Comparison of ENCODE assay signal across 19 cellular contexts in the genomic region with DNA sequence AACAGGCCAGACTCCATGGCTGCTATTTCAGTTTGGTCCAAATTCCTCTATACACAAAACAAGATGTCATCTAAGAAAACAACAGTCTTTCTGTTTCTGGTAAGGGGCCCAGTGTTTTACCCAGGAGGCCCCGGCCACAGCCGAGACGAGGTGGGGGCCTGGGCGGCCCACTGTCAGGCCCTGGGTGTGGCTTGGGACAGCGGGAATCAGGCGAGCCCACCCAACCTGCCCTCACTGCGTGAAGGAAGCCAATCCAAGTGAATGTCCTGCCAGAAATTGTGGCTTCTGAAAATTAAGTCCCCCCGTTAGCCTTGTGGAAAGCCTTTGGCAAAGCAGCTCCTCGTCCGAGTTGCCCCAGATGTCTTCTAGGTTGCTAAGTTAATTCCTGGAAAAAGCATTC. TPM values are rescaled to one million over a fixed set of nuclear protein-coding genes. Genes with fewer than 3 reads are reported as not detected.
DNase-seq lines count a peak whose midpoint lies in the region; ATAC-seq and TF ChIP-seq lines count a peak whose summit lies in the region.
"Had no signal": no experiment of that assay in that cellular context is flagged by ENCODE, and none has a peak within 500 bp of the region (broad histone marks: within the 10 kb centered on the region; RNA-seq: fewer than 3 reads in every experiment).

No MANE protein-coding gene starts in this region.

- H3K27ac Mint-ChIP-seq in activated T-cell treated with anti-CD3 and anti-CD28 coated beads, Interleukin-2, amount 50 U/mL, for 72 hours = peak overlapping the region; percentile 46
- peak overlapping the region; percentile 74; the same call in 1 of the 2 replicates for H3K27ac Mint-ChIP-seq in WTC11
- peak overlapping the region; percentile 81 to 90 for H3K27ac Mint-ChIP-seq in natural killer cell
- H3K27ac Mint-ChIP-seq: GM23338 had no signal

- no peaks in the 10 kb centered on the region for H3K27me3 ChIP-seq in subcutaneous abdominal adipose tissue (ENCODE audit: control insufficient read depth in 5 of 5, insufficient read depth in 4 of 5, low read length in 5 of 5)

- POLR2A ChIA-PET in WTC11 (lab: Charles Lee) = no interaction called here

- peaks cover 0 to 2% of the 10 kb centered on the region in 2 donors for H3K36me3 Mint-ChIP-seq in activated T-cell treated with anti-CD3 and anti-CD28 coated beads, Interleukin-2, amount 50 U/mL, for 72 hours (ENCODE audit: insufficient read depth in 2 of 2)
- H3K36me3 Mint-ChIP-seq in activated T-cell treated with anti-CD3 and anti-CD28 coated beads, Interleukin-2, amount 50 U/mL, for 4 hours (ENCODE audit: insufficient read depth) = peaks cover 3% of the 10 kb centered on the region
- H3K36me3 Mint-ChIP-seq in WTC11 (peaks cover 16% of the 10 kb centered on the region), natural killer cell (no peaks in the 10 kb centered on the region)

- intact Hi-C loops in natural killer cell (cut with micrococcal nuclease) = no loop called here

- peak overlapping the region in 3 of 5 donors; percentile 8 to 60 (median 26) for H3K9ac ChIP-seq in subcutaneous abdominal adipose tissue (ENCODE audit: low read length in 5 of 5)

- DNase-seq in activated T-cell treated with anti-CD3 and anti-CD28 coated beads, Interleukin-2, amount 50 U/mL, for 72 hours = no peak
- no peak for DNase-seq in activated T-cell treated with anti-CD3 and anti-CD28 coated beads, Interleukin-2, amount 50 U/mL, for 4 hours
- DNase-seq in WTC11 (ENCODE audit: low spot score) = no peak
- no peak for DNase-seq in natural killer cell
- DNase-seq in NCI-H2171 treated with DMSO at 0.1 percent for 48 hours (lab: John Stamatoyannopoulos, UW) = no peak
- DNase-seq in activated gamma-delta T cell treated with Interleukin-2 at 50 U/mL for 16 hours = no peak
- DNase-seq: 8988T; CD8-positive, alpha-beta memory T cell; DMS79 treated with DMSO at 0.1 percent for 48 hours; KBM-7; NCI-H1436 treated with DMSO at 0.1 percent for 48 hours; NCI-H2029 treated with DMSO at 0.1 percent for 48 hours; NCI-H510A; NCI-H774; PC-9 had no signal

- no peak overlapping the region for H3K4me3 Mint-ChIP-seq in activated T-cell treated with anti-CD3 and anti-CD28 coated beads, Interleukin-2, amount 50 U/mL, for 72 hours
- H3K4me3 Mint-ChIP-seq in activated T-cell treated with anti-CD3 and anti-CD28 coated beads, Interleukin-2, amount 50 U/mL, for 4 hours = no peak overlapping the region
- no peak overlapping the region for H3K4me3 Mint-ChIP-seq in WTC11
- peak overlapping the region; percentile 35 for H3K4me3 Mint-ChIP-seq in natural killer cell
- H3K4me3 Mint-ChIP-seq: CD8-positive, alpha-beta memory T cell; GM23338 had no signal

- no peak for ATAC-seq in activated T-cell treated with anti-CD3 and anti-CD28 coated beads, Interleukin-2, amount 50 U/mL, for 72 hours (replicated peaks in 1 of 2)
- ATAC-seq in activated T-cell treated with anti-CD3 and anti-CD28 coated beads, Interleukin-2, amount 50 U/mL, for 4 hours = no peak
- ATAC-seq in WTC11 (no peak), natural killer cell (no peak), HG02970 (IDR thresholded peaks at IDR 0.05; ENCODE audit: low FRiP score, unreplicated experiment) (no peak)
- ATAC-seq: GM23338 had no signal

- H3K9me3 Mint-ChIP-seq in activated T-cell treated with anti-CD3 and anti-CD28 coated beads, Interleukin-2, amount 50 U/mL, for 72 hours = no peaks in the 10 kb centered on the region
- no peaks in the 10 kb centered on the region for H3K9me3 Mint-ChIP-seq in activated T-cell treated with anti-CD3 and anti-CD28 coated beads, Interleukin-2, amount 50 U/mL, for 4 hours
- H3K9me3 Mint-ChIP-seq in WTC11 = no peaks in the 10 kb centered on the region
- no peaks in the 10 kb centered on the region for H3K9me3 Mint-ChIP-seq in natural killer cell
- H3K9me3 Mint-ChIP-seq: CD8-positive, alpha-beta memory T cell; GM23338 had no signal

- CTCF ChIA-PET in WTC11 (lab: Charles Lee) = no interaction called here

- H3K36me3 ChIP-seq in subcutaneous abdominal adipose tissue (ENCODE audit: control insufficient read depth in 5 of 5, insufficient read depth in 5 of 5, low read length in 5 of 5) = no peaks in the 10 kb centered on the region

- H3K4me3 ChIP-seq in subcutaneous abdominal adipose tissue (ENCODE audit: low read depth in 1 of 5, low read length in 5 of 5) = no peak overlapping the region
- H3K4me3 ChIP-seq: GM23338, PC-9 had no signal

- H3K27me3 Mint-ChIP-seq in activated T-cell treated with anti-CD3 and anti-CD28 coated beads, Interleukin-2, amount 50 U/mL, for 72 hours (ENCODE audit: low read depth) = no peaks in the 10 kb centered on the region
- H3K27me3 Mint-ChIP-seq in activated T-cell treated with anti-CD3 and anti-CD28 coated beads, Interleukin-2, amount 50 U/mL, for 4 hours (ENCODE audit: low read depth) = no peaks in the 10 kb centered on the region
- H3K27me3 Mint-ChIP-seq in WTC11 (ENCODE audit: low read depth) = no peaks in the 10 kb centered on the region
- H3K27me3 Mint-ChIP-seq in natural killer cell (ENCODE audit: low read depth in 2 of 2) = no peaks in the 10 kb centered on the region
- H3K27me3 Mint-ChIP-seq: CD8-positive, alpha-beta memory T cell had no signal

- no peaks in the 10 kb centered on the region for H3K9me3 ChIP-seq in subcutaneous abdominal adipose tissue (ENCODE audit: control insufficient read depth in 5 of 5, low read length in 5 of 5)

- peaks cover 7 to 54% (median 48%) of the 10 kb centered on the region in 5 donors for H3K4me1 ChIP-seq in subcutaneous abdominal adipose tissue (ENCODE audit: control insufficient read depth in 5 of 5, insufficient read depth in 5 of 5, low read length in 5 of 5)

- no peaks in the 10 kb centered on the region for H3K4me1 Mint-ChIP-seq in activated T-cell treated with anti-CD3 and anti-CD28 coated beads, Interleukin-2, amount 50 U/mL, for 72 hours (ENCODE audit: low read depth)
- peaks cover 3% of the 10 kb centered on the region for H3K4me1 Mint-ChIP-seq in activated T-cell treated with anti-CD3 and anti-CD28 coated beads, Interleukin-2, amount 50 U/mL, for 4 hours (ENCODE audit: low read depth)
- H3K4me1 Mint-ChIP-seq in WTC11 (no peaks in the 10 kb centered on the region), natural killer cell (peaks cover 68 to 71% of the 10 kb centered on the region in 2 donors)
- H3K4me1 Mint-ChIP-seq: GM23338 had no signal

- no peak for TF ChIP-seq CTCF in WTC11 (IDR thresholded peaks at IDR 0.05)
- no peak for TF ChIP-seq CTCF in natural killer cell (IDR thresholded peaks at IDR 0.05)

- peak overlapping the region; percentile 9 for H3K27ac ChIP-seq in subcutaneous abdominal adipose tissue (ENCODE audit: low read depth, low read length)
- H3K27ac ChIP-seq: PC-9 had no signal

TF ChIP-seq in WTC11, 78 proteins besides CTCF, POLR2A, EP300 and RAD21 (continues in another document):
- TF ChIP-seq ZNF423 (CRISPR knock-in tag; IDR thresholded peaks at IDR 0.05) (no peak), ATF1 (CRISPR knock-in tag; IDR thresholded peaks at IDR 0.05) (no peak), GTF2I (CRISPR knock-in tag; conservative IDR thresholded peaks at IDR 0.05) (no peak), SP1 (CRISPR knock-in tag; conservative IDR thresholded peaks at IDR 0.05) (no peak), SMAD4 (CRISPR knock-in tag; IDR thresholded peaks at IDR 0.05) (no peak)
- TF ChIP-seq, protein P1, sequence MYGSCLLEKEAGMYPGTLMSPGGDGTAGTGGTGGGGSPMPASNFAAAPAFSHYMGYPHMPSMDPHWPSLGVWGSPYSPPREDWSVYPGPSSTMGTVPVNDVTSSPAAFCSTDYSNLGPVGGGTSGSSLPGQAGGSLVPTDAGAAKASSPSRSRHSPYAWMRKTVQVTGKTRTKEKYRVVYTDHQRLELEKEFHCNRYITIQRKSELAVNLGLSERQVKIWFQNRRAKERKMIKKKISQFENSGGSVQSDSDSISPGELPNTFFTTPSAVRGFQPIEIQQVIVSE (CRISPR knock-in tag; IDR thresholded peaks at IDR 0.05; ENCODE audit: borderline replicate concordance) = no peak
- TF ChIP-seq, protein P2, sequence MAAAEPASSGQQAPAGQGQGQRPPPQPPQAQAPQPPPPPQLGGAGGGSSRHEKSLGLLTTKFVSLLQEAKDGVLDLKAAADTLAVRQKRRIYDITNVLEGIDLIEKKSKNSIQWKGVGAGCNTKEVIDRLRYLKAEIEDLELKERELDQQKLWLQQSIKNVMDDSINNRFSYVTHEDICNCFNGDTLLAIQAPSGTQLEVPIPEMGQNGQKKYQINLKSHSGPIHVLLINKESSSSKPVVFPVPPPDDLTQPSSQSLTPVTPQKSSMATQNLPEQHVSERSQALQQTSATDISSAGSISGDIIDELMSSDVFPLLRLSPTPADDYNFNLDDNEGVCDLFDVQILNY (CRISPR knock-in tag; IDR thresholded peaks at IDR 0.05) = no peak
- TF ChIP-seq, protein P3, sequence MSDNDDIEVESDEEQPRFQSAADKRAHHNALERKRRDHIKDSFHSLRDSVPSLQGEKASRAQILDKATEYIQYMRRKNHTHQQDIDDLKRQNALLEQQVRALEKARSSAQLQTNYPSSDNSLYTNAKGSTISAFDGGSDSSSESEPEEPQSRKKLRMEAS (CRISPR knock-in tag; IDR thresholded peaks at IDR 0.05) = no peak
- TF ChIP-seq, protein P4, sequence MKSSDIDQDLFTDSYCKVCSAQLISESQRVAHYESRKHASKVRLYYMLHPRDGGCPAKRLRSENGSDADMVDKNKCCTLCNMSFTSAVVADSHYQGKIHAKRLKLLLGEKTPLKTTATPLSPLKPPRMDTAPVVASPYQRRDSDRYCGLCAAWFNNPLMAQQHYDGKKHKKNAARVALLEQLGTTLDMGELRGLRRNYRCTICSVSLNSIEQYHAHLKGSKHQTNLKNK (CRISPR knock-in tag; IDR thresholded peaks at IDR 0.05) = no peak
- TF ChIP-seq, protein P5, sequence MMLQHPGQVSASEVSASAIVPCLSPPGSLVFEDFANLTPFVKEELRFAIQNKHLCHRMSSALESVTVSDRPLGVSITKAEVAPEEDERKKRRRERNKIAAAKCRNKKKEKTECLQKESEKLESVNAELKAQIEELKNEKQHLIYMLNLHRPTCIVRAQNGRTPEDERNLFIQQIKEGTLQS (CRISPR knock-in tag; conservative IDR thresholded peaks at IDR 0.05) = no peak

RNA-seq across cellular contexts. Expression of a gene that starts 31.2 kb away (rescaled TPM):
- total RNA-seq in activated T-cell treated with anti-CD3 and anti-CD28 coated beads, Interleukin-2, amount 50 U/mL, for 72 hours = 1 to 10 TPM in 1 of 2 donors, under 1 TPM in 1; 0.62 to 1.6 TPM
- total RNA-seq in activated T-cell treated with anti-CD3 and anti-CD28 coated beads, Interleukin-2, amount 50 U/mL, for 4 hours = under 1 TPM; 0.50 to 0.52 (median 0.51) TPM
- total RNA-seq in WTC11 (2021) = 13.4 to 14.8 TPM (median 14.6 TPM) in 3 replicates
- total RNA-seq in natural killer cell = 1 to 10 TPM; 8.5 to 9.7 (median 8.7) TPM

RNA-seq across cellular contexts. Expression of a gene that starts 48.2 kb away (rescaled TPM):
- not detected for total RNA-seq in activated T-cell treated with anti-CD3 and anti-CD28 coated beads, Interleukin-2, amount 50 U/mL, for 72 hours
- total RNA-seq in activated T-cell treated with anti-CD3 and anti-CD28 coated beads, Interleukin-2, amount 50 U/mL, for 4 hours = not detected
- total RNA-seq in WTC11 (2021) (74.7 to 78.7 TPM (median 78.3 TPM) in 3 replicates), natural killer cell (not detected)
- total RNA-seq: CD8-positive, alpha-beta memory T cell; M059J; PC-9 had no signal

RNA-seq across cellular contexts. Expression of a gene that starts 56.4 kb away (rescaled TPM):
- 10 to 100 TPM; 39.5 to 46.9 TPM for total RNA-seq in activated T-cell treated with anti-CD3 and anti-CD28 coated beads, Interleukin-2, amount 50 U/mL, for 72 hours
- 10 to 100 TPM; 54.1 to 64.8 (median 58.3) TPM for total RNA-seq in activated T-cell treated with anti-CD3 and anti-CD28 coated beads, Interleukin-2, amount 50 U/mL, for 4 hours
- total RNA-seq in WTC11 (2021) (105 to 113 TPM (median 107 TPM) in 3 replicates), natural killer cell (10 to 100 TPM in 2 of 3 donors, 1 to 10 TPM in 1; 8.6 to 16.9 (median 15.6) TPM)

Comparison
In these comparisons a context has a peak if more than half of its experiments do, and no peak if none do; other contexts are left out.
1. RNA of a gene that starts 48.2 kb away (total RNA-seq): 74.7 to 78.7 TPM in WTC11; not detected in activated T-cell treated with anti-CD3 and anti-CD28 coated beads, Interleukin-2, amount 50 U/mL, for 72 hours, not detected in activated T-cell treated with anti-CD3 and anti-CD28 coated beads, Interleukin-2, amount 50 U/mL, for 4 hours and not detected in natural killer cell; every median in the first group is over 10 times any median in the second.
2. Peak in every context shown above with its lines, with median percentiles within 50 percentile points of each other: H3K27ac Mint-ChIP-seq.